Comparison of ENCODE assay signal across 6 cellular contexts in the genomic region with DNA sequence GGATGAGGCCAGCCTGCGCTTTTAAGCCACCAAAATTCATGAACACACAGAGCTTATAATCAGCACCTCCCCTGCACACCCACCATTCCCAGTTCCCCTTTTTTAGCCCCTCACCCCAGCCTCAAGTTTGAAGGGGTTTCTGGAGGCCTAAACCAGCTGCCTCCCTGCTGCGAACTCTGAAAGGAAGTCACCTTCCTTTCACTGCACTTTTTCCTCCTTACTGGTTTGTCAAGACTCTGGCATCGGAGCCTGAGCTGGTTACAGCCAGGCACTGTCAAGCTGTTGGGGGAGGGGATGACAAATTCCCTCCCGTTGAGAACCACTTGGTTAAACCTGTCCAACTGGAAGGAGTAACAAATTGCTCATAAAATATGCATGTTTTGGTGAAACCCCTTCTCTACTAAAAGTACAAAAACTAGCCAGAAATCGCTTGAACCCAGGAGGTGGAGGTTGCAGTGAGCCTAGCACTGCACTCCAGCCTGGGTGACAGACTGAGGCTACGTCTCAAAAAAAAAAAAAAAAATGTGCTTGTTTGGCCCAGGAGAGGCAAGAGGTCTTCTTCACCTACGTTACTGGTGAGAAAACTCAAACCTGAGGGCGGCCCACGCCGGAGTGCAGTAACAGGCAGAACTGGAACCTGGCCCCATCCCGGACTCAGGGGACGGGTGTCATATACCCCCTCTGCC. TPM values are rescaled to one million over a fixed set of nuclear protein-coding genes. Genes with fewer than 3 reads are reported as not detected.
A peak's percentile ranks its signal among the peaks of the same experiment; 100 is the strongest.
DNase-seq lines count a peak whose midpoint lies in the region; ATAC-seq and TF ChIP-seq lines count a peak whose summit lies in the region.

No MANE protein-coding gene starts in this region.

- H3K4me1 ChIP-seq in heart right ventricle (peaks cover 0 to 57% (median 9%) of the 10 kb centered on the region in 9 donors), urinary bladder (ENCODE audit: insufficient read depth) (peaks cover 3% of the 10 kb centered on the region)

- H3K4me3 ChIP-seq in heart right ventricle = peak overlapping the region in 6 of 10 donors; percentile 59 to 79 (median 70)
- peak overlapping the region; percentile 18 for H3K4me3 ChIP-seq in iPS-11a (ENCODE audit: low read depth, low read length)
- H3K4me3 ChIP-seq in urinary bladder (ENCODE audit: low read depth, low read length) = no peak overlapping the region

- no peak for TF ChIP-seq CTCF in heart right ventricle (IDR thresholded peaks at IDR 0.05)

- DNase-seq in heart right ventricle (no peak), cardiac septum (ENCODE audit: low spot score) (no peak), SIG-M5 (lab: John Stamatoyannopoulos, UW) (peak; percentile 87)

- H3K36me3 ChIP-seq in heart right ventricle (peaks cover 0 to 2% (median 0%) of the 10 kb centered on the region in 9 donors), urinary bladder (ENCODE audit: insufficient read depth) (no peaks in the 10 kb centered on the region)

- no peak for ATAC-seq in heart right ventricle
- ATAC-seq in HG03039 (IDR thresholded peaks at IDR 0.05; ENCODE audit: unreplicated experiment) = no peak

- peak overlapping the region in 7 of 10 donors; percentile 38 to 93 (median 86) for H3K27ac ChIP-seq in heart right ventricle
- peak overlapping the region; percentile 91 for H3K27ac ChIP-seq in urinary bladder (ENCODE audit: low read depth)

- no peaks in the 10 kb centered on the region for H3K27me3 ChIP-seq in heart right ventricle

- WGBS in heart right ventricle, 2 donors = 59 to 61% methylated on average over 12 of the region's 12 CpGs
- WGBS in urinary bladder = 46% methylated on average over 12 of the region's 12 CpGs

- intact Hi-C loops in heart right ventricle (cut with DNase I) = no loop called here
- intact Hi-C loops in cardiac septum (cut with DNase I) = loop anchor here (2.0 kb wide), 1 partner anchor 40 kb away; no protein-coding TSS in a partner anchor

- no peaks in the 10 kb centered on the region for H3K9me3 ChIP-seq in heart right ventricle

RNA-seq across cellular contexts. Expression of a gene that starts 0.7 kb away (rescaled TPM):
- total RNA-seq in heart right ventricle = 1 to 10 TPM in 9 of 10 donors, under 1 TPM in 1; 0.94 to 3.2 (median 1.4) TPM
- 1 to 10 TPM; 2.0 to 4.3 TPM for polyA plus RNA-seq in heart right ventricle
- 2.1 TPM for total RNA-seq in cardiac septum
- total RNA-seq in urinary bladder = 1.4 TPM
- polyA plus RNA-seq in urinary bladder = 4.3 TPM

RNA-seq across cellular contexts. Expression of a gene that starts 0.7 kb away (rescaled TPM):
- total RNA-seq in heart right ventricle (10 to 100 TPM; 11.7 to 24.2 (median 14.4) TPM), cardiac septum (14.9 TPM), urinary bladder (16.2 TPM)
- polyA plus RNA-seq in heart right ventricle (10 to 100 TPM; 17.0 to 22.1 TPM), urinary bladder (45.2 TPM)

RNA-seq across cellular contexts. Expression of a gene that starts 19.2 kb away (rescaled TPM):
- total RNA-seq in heart right ventricle (10 to 100 TPM; 45.1 to 68.0 (median 57.0) TPM), cardiac septum (61.1 TPM), urinary bladder (41.9 TPM)
- polyA plus RNA-seq in heart right ventricle (100 to 1,000 TPM in 1 of 2 donors, 10 to 100 TPM in 1; 93.6 to 185 TPM), urinary bladder (99.7 TPM)

RNA-seq across cellular contexts. Expression of a gene that starts 36.4 kb away (rescaled TPM):
- 10 to 100 TPM; 17.7 to 32.4 (median 23.7) TPM for total RNA-seq in heart right ventricle
- polyA plus RNA-seq in heart right ventricle = 10 to 100 TPM; 30.5 to 35.2 TPM
- total RNA-seq in cardiac septum = 31.4 TPM
- 33.5 TPM for total RNA-seq in urinary bladder
- polyA plus RNA-seq in urinary bladder = 50.1 TPM

RNA-seq across cellular contexts. Expression of a gene that starts 41.1 kb away (rescaled TPM):
- total RNA-seq in heart right ventricle (10 to 100 TPM in 4 of 10 donors, 1 to 10 TPM in 6; 5.0 to 13.4 (median 7.6) TPM), cardiac septum (14.1 TPM), urinary bladder (3.6 TPM)
- polyA plus RNA-seq in heart right ventricle (1 to 10 TPM; 4.0 to 8.6 TPM), urinary bladder (17.6 TPM)
